In genomic region chr19:3555653-3556422, GRCh38 we compare ENCODE assay signal across 9 cellular contexts. TPM values are rescaled to one million over a fixed set of nuclear protein-coding genes. Genes with fewer than 3 reads are reported as not detected.
DNase-seq lines count a peak whose midpoint lies in the region; ATAC-seq and TF ChIP-seq lines count a peak whose summit lies in the region.
"Had no signal": no experiment of that assay in that cellular context is flagged by ENCODE, and none has a peak within 500 bp of the region (broad histone marks: within the 10 kb centered on the region; RNA-seq: fewer than 3 reads in every experiment).

No MANE protein-coding gene starts in this region.

- no peak for DNase-seq in activated CD4-positive, alpha-beta T cell treated with anti-CD3 and anti-CD28 coated beads, Interleukin-2, amount 10 ng/mL, durations not matched to agents 7 days and 5 days
- no peak for DNase-seq in activated CD4-positive, alpha-beta T cell treated with anti-CD3 and anti-CD28 coated beads for 48 hours
- no peak for DNase-seq in activated T-helper 2 cell treated with anti-CD3 and anti-CD28 coated beads, Interferon-gamma antibody, Interleukin-2, Interleukin-4, amounts not matched to agents 10 μg/mL and 5 μg/mL and 100 μg/mL, durations not matched to agents 14 hours and 24 hours and 36 hours (ENCODE audit: low spot score)
- DNase-seq in kidney epithelial cell (ENCODE audit: low read depth), result no peak
- no peak for DNase-seq in substantia nigra (lab: John Stamatoyannopoulos, UW)
- DNase-seq in GM13977 (ENCODE audit: low spot score), result no peak
- no peak for DNase-seq in globus pallidus (ENCODE audit: low spot score)
- DNase-seq: GOT3 had no signal

- H3K27me3 Mint-ChIP-seq in activated CD4-positive, alpha-beta T cell treated with anti-CD3 and anti-CD28 coated beads, Interleukin-2, amount 10 ng/mL, durations not matched to agents 7 days and 5 days, result no peaks in the 10 kb centered on the region
- no peaks in the 10 kb centered on the region for H3K27me3 Mint-ChIP-seq in activated T-helper 2 cell treated with anti-CD3 and anti-CD28 coated beads, Interferon-gamma antibody, Interleukin-2, Interleukin-4, amounts not matched to agents 10 μg/mL and 5 μg/mL and 100 μg/mL, durations not matched to agents 14 hours and 24 hours and 36 hours (ENCODE audit: low read depth)

- peaks cover 1% of the 10 kb centered on the region for H3K36me3 ChIP-seq in kidney epithelial cell (ENCODE audit: control insufficient read depth, insufficient read depth, low read length)

- POLR2A ChIA-PET in activated CD4-positive, alpha-beta T cell treated with anti-CD3 and anti-CD28 coated beads, Interleukin-2, amount 10 ng/mL, durations not matched to agents 7 days and 5 days (lab: Charles Lee), result no interaction called here

- peaks cover 6% of the 10 kb centered on the region for H3K36me3 Mint-ChIP-seq in activated CD4-positive, alpha-beta T cell treated with anti-CD3 and anti-CD28 coated beads, Interleukin-2, amount 10 ng/mL, durations not matched to agents 7 days and 5 days (ENCODE audit: low read depth)
- H3K36me3 Mint-ChIP-seq in activated T-helper 2 cell treated with anti-CD3 and anti-CD28 coated beads, Interferon-gamma antibody, Interleukin-2, Interleukin-4, amounts not matched to agents 10 μg/mL and 5 μg/mL and 100 μg/mL, durations not matched to agents 14 hours and 24 hours and 36 hours (ENCODE audit: low read depth), result peaks cover 16% of the 10 kb centered on the region

- no peaks in the 10 kb centered on the region for H3K27me3 ChIP-seq in kidney epithelial cell (ENCODE audit: control insufficient read depth, insufficient read depth, low read length)

- CTCF ChIA-PET in activated CD4-positive, alpha-beta T cell treated with anti-CD3 and anti-CD28 coated beads, Interleukin-2, amount 10 ng/mL, durations not matched to agents 7 days and 5 days (lab: Charles Lee), result interaction anchor here (0.6 to 1.7 kb wide), 6 partner anchors 8 to 126 kb away, joined by 3 to 7 read pairs (median 4); no protein-coding TSS in a partner anchor

- ATAC-seq in HG02973 (IDR thresholded peaks at IDR 0.05; ENCODE audit: unreplicated experiment), result no peak

- H3K9me3 Mint-ChIP-seq in activated CD4-positive, alpha-beta T cell treated with anti-CD3 and anti-CD28 coated beads, Interleukin-2, amount 10 ng/mL, durations not matched to agents 7 days and 5 days, result no peaks in the 10 kb centered on the region
- H3K9me3 Mint-ChIP-seq in activated T-helper 2 cell treated with anti-CD3 and anti-CD28 coated beads, Interferon-gamma antibody, Interleukin-2, Interleukin-4, amounts not matched to agents 10 μg/mL and 5 μg/mL and 100 μg/mL, durations not matched to agents 14 hours and 24 hours and 36 hours, result no peaks in the 10 kb centered on the region

- TF ChIP-seq CTCF in kidney epithelial cell (IDR thresholded peaks at IDR 0.05; ENCODE audit: insufficient read depth, low read length, poor library complexity, severe bottlenecking), result no peak
- no peak for TF ChIP-seq CTCF in GM13977 (IDR thresholded peaks at IDR 0.05; ENCODE audit: extremely low read depth, insufficient read depth, missing control alignments)

- H3K27ac Mint-ChIP-seq in activated CD4-positive, alpha-beta T cell treated with anti-CD3 and anti-CD28 coated beads, Interleukin-2, amount 10 ng/mL, durations not matched to agents 7 days and 5 days, result peak overlapping the region; percentile 94
- H3K27ac Mint-ChIP-seq in activated T-helper 2 cell treated with anti-CD3 and anti-CD28 coated beads, Interferon-gamma antibody, Interleukin-2, Interleukin-4, amounts not matched to agents 10 μg/mL and 5 μg/mL and 100 μg/mL, durations not matched to agents 14 hours and 24 hours and 36 hours, result peak overlapping the region; percentile 84

- H3K4me3 ChIP-seq in kidney epithelial cell (ENCODE audit: low read depth, low read length), result peak overlapping the region; percentile 89

- peaks cover 44% of the 10 kb centered on the region for H3K4me1 Mint-ChIP-seq in activated CD4-positive, alpha-beta T cell treated with anti-CD3 and anti-CD28 coated beads, Interleukin-2, amount 10 ng/mL, durations not matched to agents 7 days and 5 days
- H3K4me1 Mint-ChIP-seq in activated T-helper 2 cell treated with anti-CD3 and anti-CD28 coated beads, Interferon-gamma antibody, Interleukin-2, Interleukin-4, amounts not matched to agents 10 μg/mL and 5 μg/mL and 100 μg/mL, durations not matched to agents 14 hours and 24 hours and 36 hours (ENCODE audit: low read depth), result peaks cover 35% of the 10 kb centered on the region

- in situ Hi-C loops in GM13977 (cut with MboI; ENCODE audit: low pct_unique_long_range_greater_than_20kb, low sequenced_read_pairs, unreplicated experiment), result no loop called here

- peak overlapping the region; percentile 96 for H3K4me3 Mint-ChIP-seq in activated CD4-positive, alpha-beta T cell treated with anti-CD3 and anti-CD28 coated beads, Interleukin-2, amount 10 ng/mL, durations not matched to agents 7 days and 5 days
- peak overlapping the region; percentile 98 for H3K4me3 Mint-ChIP-seq in activated T-helper 2 cell treated with anti-CD3 and anti-CD28 coated beads, Interferon-gamma antibody, Interleukin-2, Interleukin-4, amounts not matched to agents 10 μg/mL and 5 μg/mL and 100 μg/mL, durations not matched to agents 14 hours and 24 hours and 36 hours (ENCODE audit: low read depth)

- H3K27ac ChIP-seq in substantia nigra (ENCODE audit: low read depth, low read length, poor library complexity, severe bottlenecking), result peak overlapping the region; percentile 79

- intact Hi-C loops in activated T-helper 2 cell treated with anti-CD3 and anti-CD28 coated beads, Interferon-gamma antibody, Interleukin-2, Interleukin-4, amounts not matched to agents 10 μg/mL and 5 μg/mL and 100 μg/mL, durations not matched to agents 14 hours and 24 hours and 36 hours (cut with micrococcal nuclease), result loop anchor here (2.0 to 5.0 kb wide), 2 partner anchors 49 to 71 kb away; partner anchors contain the start of genes CACTIN and FZR1

RNA-seq across cellular contexts. Expression of gene MFSD12, which starts 1.5 kb away (rescaled TPM):
- 10 to 100 TPM; 62.1 to 67.6 TPM for total RNA-seq in activated CD4-positive, alpha-beta T cell treated with anti-CD3 and anti-CD28 coated beads, Interleukin-2, amount 10 ng/mL, durations not matched to agents 7 days and 5 days
- 93.7 and 94.1 TPM in 2 replicates for total RNA-seq in activated T-helper 2 cell treated with anti-CD3 and anti-CD28 coated beads, Interferon-gamma antibody, Interleukin-2, Interleukin-4, amounts not matched to agents 10 μg/mL and 5 μg/mL and 100 μg/mL, durations not matched to agents 14 hours and 24 hours and 36 hours
- total RNA-seq in kidney epithelial cell, result 154 and 222 TPM in 2 replicates

RNA-seq across cellular contexts. Expression of gene TEKTIP1, which starts 16.9 kb away (rescaled TPM):
- total RNA-seq in activated CD4-positive, alpha-beta T cell treated with anti-CD3 and anti-CD28 coated beads, Interleukin-2, amount 10 ng/mL, durations not matched to agents 7 days and 5 days, result 1 to 10 TPM; 6.5 to 8.7 TPM
- 2.0 and 2.5 TPM in 2 replicates for total RNA-seq in activated T-helper 2 cell treated with anti-CD3 and anti-CD28 coated beads, Interferon-gamma antibody, Interleukin-2, Interleukin-4, amounts not matched to agents 10 μg/mL and 5 μg/mL and 100 μg/mL, durations not matched to agents 14 hours and 24 hours and 36 hours
- not detected in 2 replicates for total RNA-seq in kidney epithelial cell

RNA-seq across cellular contexts. Expression of gene HMG20B, which starts 16.9 kb away (rescaled TPM):
- 10 to 100 TPM; 47.8 to 54.1 TPM for total RNA-seq in activated CD4-positive, alpha-beta T cell treated with anti-CD3 and anti-CD28 coated beads, Interleukin-2, amount 10 ng/mL, durations not matched to agents 7 days and 5 days
- 55.3 and 66.3 TPM in 2 replicates for total RNA-seq in activated T-helper 2 cell treated with anti-CD3 and anti-CD28 coated beads, Interferon-gamma antibody, Interleukin-2, Interleukin-4, amounts not matched to agents 10 μg/mL and 5 μg/mL and 100 μg/mL, durations not matched to agents 14 hours and 24 hours and 36 hours
- total RNA-seq in kidney epithelial cell, result 77.8 and 84.5 TPM in 2 replicates

RNA-seq across cellular contexts. Expression of gene GIPC3, which starts 29.4 kb away (rescaled TPM):
- under 1 TPM; 0.57 to 0.71 TPM for total RNA-seq in activated CD4-positive, alpha-beta T cell treated with anti-CD3 and anti-CD28 coated beads, Interleukin-2, amount 10 ng/mL, durations not matched to agents 7 days and 5 days
- 0.16 and 0.32 TPM in 2 replicates for total RNA-seq in activated T-helper 2 cell treated with anti-CD3 and anti-CD28 coated beads, Interferon-gamma antibody, Interleukin-2, Interleukin-4, amounts not matched to agents 10 μg/mL and 5 μg/mL and 100 μg/mL, durations not matched to agents 14 hours and 24 hours and 36 hours
- total RNA-seq in kidney epithelial cell, result 0.21 TPM in 1 of 2 replicates, not detected in the other

RNA-seq across cellular contexts. Expression of gene FZR1, which starts 49.7 kb away (rescaled TPM):
- total RNA-seq in activated CD4-positive, alpha-beta T cell treated with anti-CD3 and anti-CD28 coated beads, Interleukin-2, amount 10 ng/mL, durations not matched to agents 7 days and 5 days, result 10 to 100 TPM; 78.6 to 79.3 TPM
- 44.3 and 49.2 TPM in 2 replicates for total RNA-seq in activated T-helper 2 cell treated with anti-CD3 and anti-CD28 coated beads, Interferon-gamma antibody, Interleukin-2, Interleukin-4, amounts not matched to agents 10 μg/mL and 5 μg/mL and 100 μg/mL, durations not matched to agents 14 hours and 24 hours and 36 hours
- total RNA-seq in kidney epithelial cell, result 51.9 and 57.6 TPM in 2 replicates
